ENCODE assay signal across 1 cellular context in the genomic region with DNA sequence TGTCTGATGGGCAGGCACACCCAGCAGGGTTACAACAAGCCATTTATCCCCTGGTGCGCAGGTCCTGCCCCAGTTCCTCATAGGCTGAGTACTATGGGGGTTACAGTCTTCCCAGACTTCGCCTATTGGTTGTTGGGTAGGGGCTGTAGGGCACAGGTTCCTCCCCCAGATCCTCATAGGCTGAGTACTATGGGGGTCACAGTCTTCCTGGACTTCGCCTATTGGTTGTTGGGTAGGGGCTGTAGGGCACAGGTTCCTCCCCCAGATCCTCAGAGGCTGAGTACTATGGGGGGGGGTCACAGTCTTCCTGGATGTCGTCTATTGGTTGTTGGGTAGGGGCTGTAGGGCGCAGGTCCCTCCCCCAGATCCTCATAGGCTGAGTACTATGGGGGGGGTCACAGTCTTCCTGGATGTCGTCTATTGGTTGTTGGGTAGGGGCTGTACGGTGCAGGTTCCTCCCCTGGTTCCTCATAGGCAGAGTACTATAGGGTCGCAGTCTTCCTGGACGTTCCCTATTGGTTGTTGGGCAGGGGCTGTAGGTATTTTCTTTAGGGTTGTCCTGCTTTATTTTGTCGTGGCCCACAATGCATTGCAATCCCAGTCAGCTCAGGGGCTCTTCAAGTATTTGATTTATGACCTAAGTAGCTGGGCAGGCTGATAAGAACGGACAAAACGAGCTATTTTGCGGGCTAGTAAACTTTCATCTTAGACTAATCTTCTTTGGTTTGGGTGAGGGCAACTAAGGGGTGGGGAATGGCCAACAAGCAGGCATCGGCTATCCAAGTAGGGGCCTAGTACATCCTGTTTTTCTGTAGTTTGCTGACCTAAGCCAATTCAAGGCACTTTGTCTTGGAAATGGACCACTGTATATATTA.
TF ChIP-seq lines count a peak whose summit lies in the region.

No MANE protein-coding gene starts in this region.

TF ChIP-seq in HepG2, 621 proteins besides CTCF, POLR2A, EP300 and RAD21 (continued from another document):
- TF ChIP-seq, protein P1, sequence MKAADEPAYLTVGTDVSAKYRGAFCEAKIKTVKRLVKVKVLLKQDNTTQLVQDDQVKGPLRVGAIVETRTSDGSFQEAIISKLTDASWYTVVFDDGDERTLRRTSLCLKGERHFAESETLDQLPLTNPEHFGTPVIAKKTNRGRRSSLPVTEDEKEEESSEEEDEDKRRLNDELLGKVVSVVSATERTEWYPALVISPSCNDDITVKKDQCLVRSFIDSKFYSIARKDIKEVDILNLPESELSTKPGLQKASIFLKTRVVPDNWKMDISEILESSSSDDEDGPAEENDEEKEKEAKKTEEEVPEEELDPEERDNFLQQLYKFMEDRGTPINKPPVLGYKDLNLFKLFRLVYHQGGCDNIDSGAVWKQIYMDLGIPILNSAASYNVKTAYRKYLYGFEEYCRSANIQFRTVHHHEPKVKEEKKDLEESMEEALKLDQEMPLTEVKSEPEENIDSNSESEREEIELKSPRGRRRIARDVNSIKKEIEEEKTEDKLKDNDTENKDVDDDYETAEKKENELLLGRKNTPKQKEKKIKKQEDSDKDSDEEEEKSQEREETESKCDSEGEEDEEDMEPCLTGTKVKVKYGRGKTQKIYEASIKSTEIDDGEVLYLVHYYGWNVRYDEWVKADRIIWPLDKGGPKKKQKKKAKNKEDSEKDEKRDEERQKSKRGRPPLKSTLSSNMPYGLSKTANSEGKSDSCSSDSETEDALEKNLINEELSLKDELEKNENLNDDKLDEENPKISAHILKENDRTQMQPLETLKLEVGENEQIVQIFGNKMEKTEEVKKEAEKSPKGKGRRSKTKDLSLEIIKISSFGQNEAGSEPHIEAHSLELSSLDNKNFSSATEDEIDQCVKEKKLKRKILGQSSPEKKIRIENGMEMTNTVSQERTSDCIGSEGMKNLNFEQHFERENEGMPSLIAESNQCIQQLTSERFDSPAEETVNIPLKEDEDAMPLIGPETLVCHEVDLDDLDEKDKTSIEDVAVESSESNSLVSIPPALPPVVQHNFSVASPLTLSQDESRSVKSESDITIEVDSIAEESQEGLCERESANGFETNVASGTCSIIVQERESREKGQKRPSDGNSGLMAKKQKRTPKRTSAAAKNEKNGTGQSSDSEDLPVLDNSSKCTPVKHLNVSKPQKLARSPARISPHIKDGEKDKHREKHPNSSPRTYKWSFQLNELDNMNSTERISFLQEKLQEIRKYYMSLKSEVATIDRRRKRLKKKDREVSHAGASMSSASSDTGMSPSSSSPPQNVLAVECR (CRISPR knock-in tag; IDR thresholded peaks at IDR 0.05; ENCODE audit: borderline replicate concordance) = peak; percentile 41; the same call in 1 of the 2 replicates
- TF ChIP-seq, protein P2, sequence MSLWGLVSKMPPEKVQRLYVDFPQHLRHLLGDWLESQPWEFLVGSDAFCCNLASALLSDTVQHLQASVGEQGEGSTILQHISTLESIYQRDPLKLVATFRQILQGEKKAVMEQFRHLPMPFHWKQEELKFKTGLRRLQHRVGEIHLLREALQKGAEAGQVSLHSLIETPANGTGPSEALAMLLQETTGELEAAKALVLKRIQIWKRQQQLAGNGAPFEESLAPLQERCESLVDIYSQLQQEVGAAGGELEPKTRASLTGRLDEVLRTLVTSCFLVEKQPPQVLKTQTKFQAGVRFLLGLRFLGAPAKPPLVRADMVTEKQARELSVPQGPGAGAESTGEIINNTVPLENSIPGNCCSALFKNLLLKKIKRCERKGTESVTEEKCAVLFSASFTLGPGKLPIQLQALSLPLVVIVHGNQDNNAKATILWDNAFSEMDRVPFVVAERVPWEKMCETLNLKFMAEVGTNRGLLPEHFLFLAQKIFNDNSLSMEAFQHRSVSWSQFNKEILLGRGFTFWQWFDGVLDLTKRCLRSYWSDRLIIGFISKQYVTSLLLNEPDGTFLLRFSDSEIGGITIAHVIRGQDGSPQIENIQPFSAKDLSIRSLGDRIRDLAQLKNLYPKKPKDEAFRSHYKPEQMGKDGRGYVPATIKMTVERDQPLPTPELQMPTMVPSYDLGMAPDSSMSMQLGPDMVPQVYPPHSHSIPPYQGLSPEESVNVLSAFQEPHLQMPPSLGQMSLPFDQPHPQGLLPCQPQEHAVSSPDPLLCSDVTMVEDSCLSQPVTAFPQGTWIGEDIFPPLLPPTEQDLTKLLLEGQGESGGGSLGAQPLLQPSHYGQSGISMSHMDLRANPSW (CRISPR knock-in tag; IDR thresholded peaks at IDR 0.05; ENCODE audit: borderline replicate concordance) = no peak
- TF ChIP-seq ZNF605 (CRISPR knock-in tag; IDR thresholded peaks at IDR 0.05) (no peak), KLF16 (CRISPR knock-in tag; IDR thresholded peaks at IDR 0.05) (no peak), ZNF530 (CRISPR knock-in tag; IDR thresholded peaks at IDR 0.05; ENCODE audit: low read depth) (no peak), ZNF740 (CRISPR knock-in tag; IDR thresholded peaks at IDR 0.05) (no peak), NFYC (CRISPR knock-in tag; IDR thresholded peaks at IDR 0.05) (peak; percentile 79), RELA (CRISPR knock-in tag; IDR thresholded peaks at IDR 0.05) (no peak), ZNF549 (CRISPR knock-in tag; IDR thresholded peaks at IDR 0.05) (no peak), NFKBIZ (CRISPR knock-in tag; IDR thresholded peaks at IDR 0.05) (no peak), ZNF781 (CRISPR knock-in tag; IDR thresholded peaks at IDR 0.05; ENCODE audit: borderline replicate concordance, not compliant biosample characterization) (no peak), ZNF468 (CRISPR knock-in tag; IDR thresholded peaks at IDR 0.05) (no peak), HNRNPH1 (optimal IDR thresholded peaks at IDR 0.05; ENCODE audit: low read depth, low read length) (no peak), CCAR2 (optimal IDR thresholded peaks at IDR 0.05; ENCODE audit: low read depth, low read length) (no peak), ZNF619 (CRISPR knock-in tag; IDR thresholded peaks at IDR 0.05) (no peak), ZNF235 (CRISPR knock-in tag; IDR thresholded peaks at IDR 0.05; ENCODE audit: borderline replicate concordance) (no peak), ELF3 (CRISPR knock-in tag; IDR thresholded peaks at IDR 0.05) (no peak), ZNF430 (CRISPR knock-in tag; IDR thresholded peaks at IDR 0.05) (no peak), TBP (CRISPR knock-in tag; IDR thresholded peaks at IDR 0.05) (no peak), MAFF (IDR thresholded peaks at IDR 0.05; ENCODE audit: low read depth, low read length) (peak; percentile 52), NFRKB (IDR thresholded peaks at IDR 0.05) (no peak), REL (CRISPR knock-in tag; conservative IDR thresholded peaks at IDR 0.05) (no peak), TCF12 (IDR thresholded peaks at IDR 0.05) (no peak), TCF12 (CRISPR knock-in tag; IDR thresholded peaks at IDR 0.05) (no peak), ELF1 (CRISPR knock-in tag; IDR thresholded peaks at IDR 0.05) (peak; percentile 29; the same call in 1 of the 2 replicates), CREBL2 (CRISPR knock-in tag; IDR thresholded peaks at IDR 0.05; ENCODE audit: borderline replicate concordance) (no peak), EHMT2 (IDR thresholded peaks at IDR 0.05; ENCODE audit: borderline replicate concordance, low read depth, low read length) (no peak), ZSCAN22 (CRISPR knock-in tag; IDR thresholded peaks at IDR 0.05) (no peak), ZNF234 (CRISPR knock-in tag; conservative IDR thresholded peaks at IDR 0.05) (no peak), NAIF1 (CRISPR knock-in tag; IDR thresholded peaks at IDR 0.05; ENCODE audit: borderline replicate concordance) (no peak)
- TF ChIP-seq, protein P3, sequence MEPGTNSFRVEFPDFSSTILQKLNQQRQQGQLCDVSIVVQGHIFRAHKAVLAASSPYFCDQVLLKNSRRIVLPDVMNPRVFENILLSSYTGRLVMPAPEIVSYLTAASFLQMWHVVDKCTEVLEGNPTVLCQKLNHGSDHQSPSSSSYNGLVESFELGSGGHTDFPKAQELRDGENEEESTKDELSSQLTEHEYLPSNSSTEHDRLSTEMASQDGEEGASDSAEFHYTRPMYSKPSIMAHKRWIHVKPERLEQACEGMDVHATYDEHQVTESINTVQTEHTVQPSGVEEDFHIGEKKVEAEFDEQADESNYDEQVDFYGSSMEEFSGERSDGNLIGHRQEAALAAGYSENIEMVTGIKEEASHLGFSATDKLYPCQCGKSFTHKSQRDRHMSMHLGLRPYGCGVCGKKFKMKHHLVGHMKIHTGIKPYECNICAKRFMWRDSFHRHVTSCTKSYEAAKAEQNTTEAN (CRISPR knock-in tag; conservative IDR thresholded peaks at IDR 0.05) = no peak
- TF ChIP-seq, protein P4, sequence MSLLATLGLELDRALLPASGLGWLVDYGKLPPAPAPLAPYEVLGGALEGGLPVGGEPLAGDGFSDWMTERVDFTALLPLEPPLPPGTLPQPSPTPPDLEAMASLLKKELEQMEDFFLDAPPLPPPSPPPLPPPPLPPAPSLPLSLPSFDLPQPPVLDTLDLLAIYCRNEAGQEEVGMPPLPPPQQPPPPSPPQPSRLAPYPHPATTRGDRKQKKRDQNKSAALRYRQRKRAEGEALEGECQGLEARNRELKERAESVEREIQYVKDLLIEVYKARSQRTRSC (CRISPR knock-in tag; IDR thresholded peaks at IDR 0.05; ENCODE audit: low read depth) = no peak
- TF ChIP-seq, protein P5, sequence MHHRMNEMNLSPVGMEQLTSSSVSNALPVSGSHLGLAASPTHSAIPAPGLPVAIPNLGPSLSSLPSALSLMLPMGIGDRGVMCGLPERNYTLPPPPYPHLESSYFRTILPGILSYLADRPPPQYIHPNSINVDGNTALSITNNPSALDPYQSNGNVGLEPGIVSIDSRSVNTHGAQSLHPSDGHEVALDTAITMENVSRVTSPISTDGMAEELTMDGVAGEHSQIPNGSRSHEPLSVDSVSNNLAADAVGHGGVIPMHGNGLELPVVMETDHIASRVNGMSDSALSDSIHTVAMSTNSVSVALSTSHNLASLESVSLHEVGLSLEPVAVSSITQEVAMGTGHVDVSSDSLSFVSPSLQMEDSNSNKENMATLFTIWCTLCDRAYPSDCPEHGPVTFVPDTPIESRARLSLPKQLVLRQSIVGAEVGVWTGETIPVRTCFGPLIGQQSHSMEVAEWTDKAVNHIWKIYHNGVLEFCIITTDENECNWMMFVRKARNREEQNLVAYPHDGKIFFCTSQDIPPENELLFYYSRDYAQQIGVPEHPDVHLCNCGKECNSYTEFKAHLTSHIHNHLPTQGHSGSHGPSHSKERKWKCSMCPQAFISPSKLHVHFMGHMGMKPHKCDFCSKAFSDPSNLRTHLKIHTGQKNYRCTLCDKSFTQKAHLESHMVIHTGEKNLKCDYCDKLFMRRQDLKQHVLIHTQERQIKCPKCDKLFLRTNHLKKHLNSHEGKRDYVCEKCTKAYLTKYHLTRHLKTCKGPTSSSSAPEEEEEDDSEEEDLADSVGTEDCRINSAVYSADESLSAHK (CRISPR knock-in tag; IDR thresholded peaks at IDR 0.05; ENCODE audit: borderline replicate concordance) = no peak
